ENCODE assay signal across 36 cellular contexts in the genomic region with DNA sequence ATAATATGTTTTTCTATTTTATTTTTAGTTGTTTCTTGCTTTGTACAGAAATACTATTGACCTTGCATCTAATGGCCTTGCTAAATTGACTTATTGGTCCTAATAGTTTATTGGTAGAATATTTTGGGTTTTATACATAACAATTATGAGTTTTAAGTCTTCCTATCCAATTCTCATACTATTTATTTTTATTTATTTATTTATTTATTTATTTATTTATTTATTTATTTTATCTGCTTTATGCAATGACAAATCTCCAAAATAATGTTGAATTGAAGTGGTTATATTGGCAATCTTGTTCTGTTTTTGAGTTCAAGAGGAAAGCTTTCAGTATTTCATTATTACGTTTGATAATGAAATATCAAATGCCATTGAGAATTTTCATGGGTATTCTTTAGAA.
"Had no signal": no experiment of that assay in that cellular context is flagged by ENCODE, and none has a peak within 500 bp of the region (broad histone marks: within the 10 kb centered on the region; RNA-seq: fewer than 3 reads in every experiment).

No MANE protein-coding gene starts in this region.

- H3K27ac ChIP-seq: adrenal gland, body of pancreas, brain microvascular endothelial cell, breast epithelium, VCaP had no signal

- H3K4me1 ChIP-seq: adrenal gland, body of pancreas, breast epithelium had no signal

- H3K4me3 ChIP-seq: adrenal gland, body of pancreas, breast epithelium had no signal

- H3K9me3 Mint-ChIP-seq: activated CD4-positive, alpha-beta T cell treated with anti-CD3 and anti-CD28 coated beads, Interleukin-2, amount 10 ng/mL, durations not matched to agents 24 days and 14 days had no signal

- H3K36me3 Mint-ChIP-seq: activated CD4-positive, alpha-beta memory T cell treated with anti-CD3 and anti-CD28 coated beads for 36 hours; activated naive CD4-positive, alpha-beta T cell treated with anti-CD3 and anti-CD28 coated beads, Interleukin-2, amount 10 ng/mL, durations not matched to agents 7 days and 5 days; activated naive CD4-positive, alpha-beta T cell treated with anti-CD3 and anti-CD28 coated beads, Interleukin-2, amount 50 U/mL, for 24 hours; activated naive CD8-positive, alpha-beta T cell treated with anti-CD3 and anti-CD28 coated beads for 36 hours had no signal

- ATAC-seq: activated CD8-positive, alpha-beta T cell treated with anti-CD3 and anti-CD28 coated beads for 36 hours; activated T-cell treated with anti-CD3 and anti-CD28 coated beads, Interleukin-2, amount 50 U/mL, for 4 hours; activated T-cell treated with anti-CD3 and anti-CD28 coated beads, Interleukin-2, amount 50 U/mL, for 72 hours; activated T-helper 17 cell treated with anti-CD3 and anti-CD28 coated beads, Interleukin-2, amount 50 U/mL, for 72 hours; body of pancreas had no signal

- DNase-seq: activated B cell treated with CpG ODN at 0.5 μM for 24 hours; activated CD4-positive, alpha-beta memory T cell treated with anti-CD3 and anti-CD28 coated beads for 36 hours; activated CD4-positive, alpha-beta T cell treated with anti-CD3 and anti-CD28 coated beads for 4 hours; activated CD4-positive, alpha-beta T cell treated with anti-CD3 and anti-CD28 coated beads, Interleukin-2, amount 10 ng/mL, durations not matched to agents 24 days and 14 days; activated CD4-positive, alpha-beta T cell treated with anti-CD3 and anti-CD28 coated beads, Interleukin-2, amount 50 U/mL, for 1 hour; activated CD4-positive, alpha-beta T cell treated with anti-CD3 and anti-CD28 coated beads, Interleukin-2, amount 50 U/mL, for 4 hours; activated CD4-positive, CD25-positive, alpha-beta regulatory T cell treated with anti-CD3 and anti-CD28 coated beads, Interleukin-2, amount 50 U/mL, for 72 hours; activated CD8-positive, alpha-beta memory T cell treated with anti-CD3 and anti-CD28 coated beads, Interleukin-2, amount 50 U/mL, for 4 hours; activated CD8-positive, alpha-beta T cell treated with anti-CD3 and anti-CD28 coated beads for 36 hours; activated effector memory CD4-positive, alpha-beta T cell treated with anti-CD3 and anti-CD28 coated beads, Interleukin-2, amount 50 U/mL, for 16 hours; activated gamma-delta T cell treated with Interleukin-2 at 50 U/mL for 16 hours; activated naive CD4-positive, alpha-beta T cell treated with anti-CD3 and anti-CD28 coated beads, Interleukin-2, amount 10 ng/mL, durations not matched to agents 7 days and 5 days; activated naive CD4-positive, alpha-beta T cell treated with Interleukin-2 at 50 U/mL for 16 hours; activated naive CD8-positive, alpha-beta T cell treated with anti-CD3 and anti-CD28 coated beads for 36 hours; activated T-cell treated with anti-CD3 and anti-CD28 coated beads for 4 hours; activated T-cell treated with anti-CD3 and anti-CD28 coated beads, Interleukin-2, amount 50 U/mL, for 1 hour; activated T-cell treated with anti-CD3 and anti-CD28 coated beads, Interleukin-2, amount 50 U/mL, for 4 hours; activated T-cell treated with anti-CD3 and anti-CD28 coated beads, Interleukin-2, amount 50 U/mL, for 72 hours; adrenal gland; amniotic stem cell; aorta; body of pancreas; brain microvascular endothelial cell; central memory CD4-positive, alpha-beta T cell; SW 1271; T-helper 1 cell; T-helper 2 cell; T-helper 9 cell had no signal

- H3K36me3 ChIP-seq: adrenal gland, brain microvascular endothelial cell, breast epithelium had no signal

- H3K27ac Mint-ChIP-seq: activated B cell treated with CpG ODN at 0.5 μM for 24 hours; activated CD4-positive, alpha-beta memory T cell treated with anti-CD3 and anti-CD28 coated beads for 36 hours; activated CD4-positive, alpha-beta T cell treated with anti-CD3 and anti-CD28 coated beads, Interleukin-2, amount 10 ng/mL, durations not matched to agents 24 days and 14 days; activated CD8-positive, alpha-beta T cell treated with anti-CD3 and anti-CD28 coated beads for 36 hours; activated naive CD4-positive, alpha-beta T cell treated with anti-CD3 and anti-CD28 coated beads, Interleukin-2, amount 10 ng/mL, durations not matched to agents 7 days and 5 days; activated naive CD4-positive, alpha-beta T cell treated with anti-CD3 and anti-CD28 coated beads, Interleukin-2, amount 50 U/mL, for 24 hours; activated naive CD8-positive, alpha-beta T cell treated with anti-CD3 and anti-CD28 coated beads for 36 hours; activated T-cell treated with anti-CD3 and anti-CD28 coated beads, Interleukin-2, amount 50 U/mL, for 72 hours; activated T-helper 1 cell treated with anti-CD3 and anti-CD28 coated beads, Interleukin-12 subunit alpha, Interleukin-12 subunit beta, Interleukin-2, Interleukin-4 antibody, amounts not matched to agents 30 ng/mL and 10 ng/mL and 1 ng/mL, durations not matched to agents 14 hours and 24 hours and 36 hours; activated T-helper 17 cell treated with anti-CD3 and anti-CD28 coated beads, Interleukin-2, amount 50 U/mL, for 72 hours; T-helper 1 cell treated with Interleukin-12 subunit alpha and Interleukin-12 subunit beta and Interleukin-4 antibody, amounts not matched to agents 30 μg/mL and 1 μg/mL, for 36 hours; T-helper 2 cell treated with Interferon-gamma antibody and Interleukin-4, amounts not matched to agents 5 μg/mL and 100 μg/mL, for 36 hours had no signal

- H3K9me3 ChIP-seq: body of pancreas had no signal

- FAIRE-seq: astrocyte had no signal
